1 cellular context compared by ENCODE assay signal in the genomic region with DNA sequence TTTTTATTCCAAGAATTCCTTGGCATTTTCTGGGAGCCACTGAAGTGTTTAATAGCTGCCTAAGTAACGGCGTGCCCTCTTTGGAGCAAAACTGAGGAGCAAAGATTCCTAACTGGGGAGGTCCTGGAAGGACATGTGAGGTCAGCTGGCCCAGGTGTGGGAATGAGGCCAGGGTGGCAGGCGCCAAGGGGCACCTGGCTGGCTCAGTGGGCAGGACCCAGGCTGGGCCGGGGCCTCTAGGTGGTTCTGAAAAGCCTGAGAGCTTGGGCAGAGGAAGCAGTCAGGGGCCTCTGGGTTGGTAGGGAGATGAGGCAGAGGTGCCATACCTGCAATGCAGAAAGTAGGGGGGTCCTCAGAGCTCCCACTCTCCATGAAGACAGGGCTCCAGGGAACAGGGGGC.
TF ChIP-seq lines count a peak whose summit lies in the region.

No MANE protein-coding gene starts in this region.

TF ChIP-seq in A549, 52 proteins besides CTCF, POLR2A, EP300 and RAD21 (continued from another document):
- TF ChIP-seq, protein P1, sequence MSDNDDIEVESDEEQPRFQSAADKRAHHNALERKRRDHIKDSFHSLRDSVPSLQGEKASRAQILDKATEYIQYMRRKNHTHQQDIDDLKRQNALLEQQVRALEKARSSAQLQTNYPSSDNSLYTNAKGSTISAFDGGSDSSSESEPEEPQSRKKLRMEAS (IDR thresholded peaks at IDR 0.05): no peak
- TF ChIP-seq, protein P2, sequence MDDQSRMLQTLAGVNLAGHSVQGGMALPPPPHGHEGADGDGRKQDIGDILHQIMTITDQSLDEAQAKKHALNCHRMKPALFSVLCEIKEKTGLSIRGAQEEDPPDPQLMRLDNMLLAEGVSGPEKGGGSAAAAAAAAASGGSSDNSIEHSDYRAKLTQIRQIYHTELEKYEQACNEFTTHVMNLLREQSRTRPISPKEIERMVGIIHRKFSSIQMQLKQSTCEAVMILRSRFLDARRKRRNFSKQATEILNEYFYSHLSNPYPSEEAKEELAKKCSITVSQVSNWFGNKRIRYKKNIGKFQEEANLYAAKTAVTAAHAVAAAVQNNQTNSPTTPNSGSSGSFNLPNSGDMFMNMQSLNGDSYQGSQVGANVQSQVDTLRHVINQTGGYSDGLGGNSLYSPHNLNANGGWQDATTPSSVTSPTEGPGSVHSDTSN (IDR thresholded peaks at IDR 0.05): no peak
- TF ChIP-seq RFX5 (IDR thresholded peaks at IDR 0.05): no peak
- TF ChIP-seq EHF (CRISPR knock-in tag; IDR thresholded peaks at IDR 0.05): no peak
- TF ChIP-seq KDM5A (IDR thresholded peaks at IDR 0.05): no peak
- no peak for TF ChIP-seq HDAC2 (IDR thresholded peaks at IDR 0.05)
- no peak for TF ChIP-seq ZFP36 (IDR thresholded peaks at IDR 0.05; ENCODE audit: borderline replicate concordance, partially characterized antibody)
- no peak for TF ChIP-seq JUNB (IDR thresholded peaks at IDR 0.05)
- no peak for TF ChIP-seq EHMT2 (IDR thresholded peaks at IDR 0.05; ENCODE audit: low read depth)
- no peak for TF ChIP-seq POLR2AphosphoS2 (conservative IDR thresholded peaks at IDR 0.05; ENCODE audit: low read length)
